In genomic region chr10:17645591-17646345, GRCh38 we compare ENCODE assay signal across 8 cellular contexts. TPM values are rescaled to one million over a fixed set of nuclear protein-coding genes. Genes with fewer than 3 reads are reported as not detected.
DNase-seq lines count a peak whose midpoint lies in the region; ATAC-seq, FAIRE-seq and TF ChIP-seq lines count a peak whose summit lies in the region.

No MANE protein-coding gene starts in this region.

- 32 to 33% methylated on average over 6 of the region's 6 CpGs for WGBS in esophagus, 2 donors
- 20 to 48% methylated on average over 6 of the region's 6 CpGs for WGBS in sigmoid colon, 2 donors

- H3K4me3 ChIP-seq in Panc1 (ENCODE audit: low read depth in 2 of 2, low read length in 2 of 2), result peak overlapping the region; percentile 98 to 99
- H3K4me3 ChIP-seq in esophagus (ENCODE audit: low read depth in 1 of 2, low read length in 2 of 2), result peak overlapping the region in 1 of 2 donors; percentile 94
- peak overlapping the region in 2 of 4 donors; percentile 59 to 70 for H3K4me3 ChIP-seq in sigmoid colon

- POLR2A ChIA-PET in Panc1 (lab: Charles Lee), result no interaction called here

- in situ Hi-C loops in Panc1 (cut with HindIII; ENCODE audit: low pct_unique_long_range_greater_than_20kb, low sequenced_read_pairs), result no loop called here

- FAIRE-seq in GM12891 (lab: Jason Lieb, UNC), result peak; percentile 84

- ATAC-seq in Panc1, result no peak

- H3K27ac ChIP-seq in Panc1 (ENCODE audit: low read length) (peak overlapping the region; percentile 98), esophagus (ENCODE audit: low read depth in 2 of 2, low read length in 1 of 2) (peak overlapping the region; percentile 56 to 79), sigmoid colon (peak overlapping the region in 3 of 4 donors; percentile 86 to 97 (median 92)), caudate nucleus (ENCODE audit: low read depth, low read length) (no peak overlapping the region)

- no TSS peak for BruUV-seq in Panc1 (replicated peaks; lab: Mats Ljungman, UMichigan)

- TF ChIP-seq POLR2A in GM12891 (IDR thresholded peaks at IDR 0.05; ENCODE audit: low read depth, low read length) (no peak), sigmoid colon (IDR thresholded peaks at IDR 0.05) (no peak)

- no peak for DNase-seq in GM12891 (ENCODE audit: insufficient read length, low spot score)
- DNase-seq in Panc1 (ENCODE audit: low read depth, low spot score), result peak; percentile 62
- no peak for DNase-seq in sigmoid colon
- DNase-seq in NCI-H128 (lab: John Stamatoyannopoulos, UW; ENCODE audit: unreplicated experiment), result no peak
- no peak for DNase-seq in AML-193 (lab: John Stamatoyannopoulos, UW)
- DNase-seq in caudate nucleus (lab: John Stamatoyannopoulos, UW), result no peak
- DNase-seq in HCEC 1CT, result no peak

- H3K36me3 ChIP-seq in Panc1 (ENCODE audit: control insufficient read depth, insufficient read depth, low read length) (peaks cover 19% of the 10 kb centered on the region; the same call in 1 of the 2 replicates), esophagus (ENCODE audit: control insufficient read depth in 2 of 2, insufficient read depth in 2 of 2, low read length in 1 of 2) (no peaks in the 10 kb centered on the region), sigmoid colon (no peaks in the 10 kb centered on the region)

- CTCF ChIA-PET in Panc1 (lab: Charles Lee), result no interaction called here

- H3K27me3 ChIP-seq in Panc1 (ENCODE audit: control insufficient read depth, insufficient read depth, low read length) (no peaks in the 10 kb centered on the region), esophagus (ENCODE audit: control insufficient read depth in 1 of 2, insufficient read depth in 2 of 2, low read length in 2 of 2) (no peaks in the 10 kb centered on the region), sigmoid colon (no peaks in the 10 kb centered on the region)

- TF ChIP-seq EP300 in sigmoid colon (IDR thresholded peaks at IDR 0.05), result no peak

- intact Hi-C loops in Panc1 (cut with micrococcal nuclease; ENCODE audit: unreplicated experiment), result no loop called here
- intact Hi-C loops in sigmoid colon (cut with DNase I), result no loop called here

- no peak for TF ChIP-seq CTCF in Panc1 (IDR thresholded peaks at IDR 0.05)
- TF ChIP-seq CTCF in sigmoid colon (IDR thresholded peaks at IDR 0.05), result no peak

- no peaks in the 10 kb centered on the region for H3K9me3 ChIP-seq in Panc1 (ENCODE audit: control insufficient read depth, insufficient read depth, low read depth, low read length)
- no peaks in the 10 kb centered on the region for H3K9me3 ChIP-seq in esophagus (ENCODE audit: control insufficient read depth in 2 of 2, insufficient read depth in 1 of 2, low read depth in 1 of 2, low read length in 1 of 2)
- H3K9me3 ChIP-seq in sigmoid colon, result no peaks in the 10 kb centered on the region

- H3K4me1 ChIP-seq in Panc1 (ENCODE audit: control insufficient read depth, insufficient read depth, low read length), result peaks cover 14% of the 10 kb centered on the region; the same call in 1 of the 2 replicates
- H3K4me1 ChIP-seq in esophagus (ENCODE audit: control insufficient read depth in 2 of 2, insufficient read depth in 2 of 2, low read length in 1 of 2), result peaks cover 0 to 2% of the 10 kb centered on the region in 2 donors
- H3K4me1 ChIP-seq in sigmoid colon, result peaks cover 0 to 60% (median 35%) of the 10 kb centered on the region in 4 donors

TF ChIP-seq in GM12891, 5 proteins besides CTCF, POLR2A, EP300 and RAD21:
- TF ChIP-seq PAX5 (IDR thresholded peaks at IDR 0.05; ENCODE audit: insufficient read depth, low read length, severe bottlenecking) (no peak), SPI1 (IDR thresholded peaks at IDR 0.05; ENCODE audit: low read depth, low read length) (no peak), POU2F2 (IDR thresholded peaks at IDR 0.05; ENCODE audit: low read depth, low read length) (no peak)

RNA-seq across cellular contexts. Expression of gene STAM, which starts 1.8 kb away (rescaled TPM):
- 7.3 TPM for polyA plus RNA-seq in GM12891 (2012; ENCODE audit: low read depth, missing spikeins)
- total RNA-seq in Panc1 (2021; ENCODE audit: unreplicated experiment), result 18.9 TPM
- polyA plus RNA-seq in Panc1 (2012; ENCODE audit: insufficient read length), result 9.6 TPM
- 1 to 10 TPM; 7.9 to 9.3 TPM for polyA plus RNA-seq in esophagus
- total RNA-seq in sigmoid colon, result 10 to 100 TPM; 13.7 to 19.3 (median 16.8) TPM
- polyA plus RNA-seq in sigmoid colon, result 1 to 10 TPM; 5.4 to 8.9 (median 8.6) TPM

RNA-seq across cellular contexts. Expression of gene HACD1, which starts 28.6 kb away (rescaled TPM):
- polyA plus RNA-seq in GM12891 (2012; ENCODE audit: low read depth, missing spikeins), result 0.13 TPM
- total RNA-seq in Panc1 (2021; ENCODE audit: unreplicated experiment) (53.1 TPM), sigmoid colon (10 to 100 TPM; 45.1 to 85.3 (median 79.0) TPM)
- 31.1 TPM for polyA plus RNA-seq in Panc1 (2012; ENCODE audit: insufficient read length)
- polyA plus RNA-seq in esophagus (1 to 10 TPM; 9.3 to 9.8 TPM), sigmoid colon (1 to 10 TPM in 2 of 3 donors, not detected in 1; 3.0 to 3.2 TPM)
